Comparison of ENCODE assay signal across 23 cellular contexts in the genomic region with DNA sequence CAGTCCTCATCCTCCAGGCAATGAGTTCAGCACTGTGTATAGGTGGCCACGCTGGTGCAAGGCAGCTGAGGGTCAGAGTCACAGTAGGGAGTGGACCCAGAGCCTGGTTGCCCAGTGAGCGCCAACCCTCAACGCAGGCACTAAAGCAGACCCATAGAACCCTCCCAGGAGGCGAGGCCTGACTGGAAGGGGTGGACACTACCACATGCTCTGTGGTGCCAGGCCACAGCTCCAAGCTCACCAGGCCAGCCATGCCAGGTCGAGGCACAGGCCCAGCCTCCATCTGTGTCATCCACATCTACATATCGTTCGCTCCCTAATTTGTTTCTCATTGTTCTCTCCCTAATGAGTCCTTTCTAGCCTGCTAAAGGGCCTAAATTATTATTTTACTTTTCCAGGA.
DNase-seq lines count a peak whose midpoint lies in the region; ATAC-seq, FAIRE-seq and TF ChIP-seq lines count a peak whose summit lies in the region.
"Had no signal": no experiment of that assay in that cellular context is flagged by ENCODE, and none has a peak within 500 bp of the region (broad histone marks: within the 10 kb centered on the region; RNA-seq: fewer than 3 reads in every experiment).

No MANE protein-coding gene starts in this region.

- no peak overlapping the region for H3K4ac ChIP-seq in H1 (replicated peaks; ENCODE audit: insufficient read length, low read depth, low read length)

- no peaks in the 10 kb centered on the region for H4K20me1 ChIP-seq in H1 (replicated peaks in 1 of 2; ENCODE audit: control insufficient read depth in 1 of 2, insufficient read depth in 2 of 2, low read length in 2 of 2)
- H4K20me1 ChIP-seq: BLaER1 had no signal

- H3K56ac ChIP-seq in H1 (replicated peaks; ENCODE audit: insufficient read length, low read depth, low read length), result no peak overlapping the region

- no peaks in the 10 kb centered on the region for H3K79me2 ChIP-seq in H1 (ENCODE audit: control insufficient read depth in 1 of 2, insufficient read depth in 2 of 2, low read length in 2 of 2)

- H2BK5ac ChIP-seq in H1 (ENCODE audit: low read depth, low read length), result no peak overlapping the region

- DNase-seq in H1 (ENCODE audit: low read depth in 1 of 2, low spot score in 2 of 2) (no peak), posterior vena cava (ENCODE audit: low spot score) (peak; percentile 40), upper lobe of right lung (no peak), T-helper 17 cell (no peak), H7 (no peak)
- DNase-seq: 8988T; ACHN; BE2C; C1 segment of cervical spinal cord; Caco-2; Calu3; CD4-positive, CD25-positive, alpha-beta regulatory T cell; CD8-positive, alpha-beta T cell; DMS79 treated with DMSO at 0.1 percent for 48 hours; GF-D8 had no signal

- H3K36me3 Mint-ChIP-seq in T-helper 17 cell (ENCODE audit: low read depth), result no peaks in the 10 kb centered on the region
- H3K36me3 Mint-ChIP-seq: CD14-positive monocyte; CD4-positive, CD25-positive, alpha-beta regulatory T cell; CD8-positive, alpha-beta T cell had no signal

- H2BK15ac ChIP-seq in H1 (ENCODE audit: low read length), result no peak overlapping the region

- no peak overlapping the region for H2AK5ac ChIP-seq in H1 (ENCODE audit: low read depth, low read length)

- H3K4me2 ChIP-seq in H1 (ENCODE audit: insufficient read depth in 1 of 2, low read depth in 2 of 2, low read length in 2 of 2), result no peak overlapping the region
- H3K4me2 ChIP-seq: BLaER1 had no signal

- no peaks in the 10 kb centered on the region for H3K36me3 ChIP-seq in H1 (ENCODE audit: control insufficient read depth in 2 of 4, insufficient read depth in 4 of 4, low read length in 3 of 4)
- no peaks in the 10 kb centered on the region for H3K36me3 ChIP-seq in upper lobe of right lung
- H3K36me3 ChIP-seq in H7 (replicated peaks; ENCODE audit: control insufficient read depth, insufficient read depth, low read length), result no peaks in the 10 kb centered on the region
- H3K36me3 ChIP-seq: BE2C, BLaER1 had no signal

- no peak overlapping the region for H4K91ac ChIP-seq in H1 (replicated peaks; ENCODE audit: insufficient read length, low read length)

- H3K4me3 ChIP-seq in H1 (ENCODE audit: extremely low read depth in 1 of 4, insufficient read depth in 2 of 4, low read depth in 3 of 4, low read length in 4 of 4) (no peak overlapping the region), upper lobe of right lung (no peak overlapping the region), H7 (ENCODE audit: insufficient read depth, low read depth, low read length) (no peak overlapping the region)
- H3K4me3 ChIP-seq: BLaER1 had no signal

- 0 out of 2 replicates have a peak overlapping the region, but pooled peaks have one; percentile 18 for H2AFZ ChIP-seq in H1 (ENCODE audit: low read length)

- no peak for TF ChIP-seq POLR2A in H1 (IDR thresholded peaks at IDR 0.05; ENCODE audit: control extremely low read depth in 1 of 2, low read depth in 2 of 2, low read length in 2 of 2)

- no peak for TF ChIP-seq RAD21 in H1 (IDR thresholded peaks at IDR 0.05 in 1 of 2, conservative IDR thresholded peaks at IDR 0.05 in 1 of 2; ENCODE audit: low read depth in 2 of 2, low read length in 2 of 2)

- no peak overlapping the region for H3K14ac ChIP-seq in H1 (ENCODE audit: insufficient read length)

- ATAC-seq in upper lobe of right lung (peak; percentile 7), HG03460 (IDR thresholded peaks at IDR 0.05; ENCODE audit: unreplicated experiment) (no peak), T-helper 17 cell (no peak)
- ATAC-seq: CD8-positive, alpha-beta T cell had no signal

- no peak overlapping the region for H3K4me3 Mint-ChIP-seq in T-helper 17 cell
- H3K4me3 Mint-ChIP-seq: CD14-positive monocyte; CD4-positive, CD25-positive, alpha-beta regulatory T cell; CD8-positive, alpha-beta T cell had no signal

- H2BK120ac ChIP-seq in H1 (replicated peaks; ENCODE audit: low read depth, low read length), result no peak overlapping the region

- FAIRE-seq in H1 (lab: Jason Lieb, UNC), result no peak
- FAIRE-seq: A204.1, D721Med, G401.6, GM12891, GM19239 had no signal

- CTCF ChIA-PET in H1 (lab: Charles Lee; ENCODE audit: partially characterized antibody), result interaction anchor here (1.2 to 1.6 kb wide), 2 partner anchors 11 to 207 kb away, joined by 3 read pairs; no protein-coding TSS in a partner anchor

- peaks cover 66% of the 10 kb centered on the region for H3K27me3 Mint-ChIP-seq in T-helper 17 cell

- no peak overlapping the region for H3K23ac ChIP-seq in H1 (ENCODE audit: insufficient read length)

- intact Hi-C loops in posterior vena cava (cut with DNase I), result no loop called here
- intact Hi-C loops in upper lobe of right lung (cut with DNase I), result no loop called here

- no peaks in the 10 kb centered on the region for H3K9me3 ChIP-seq in H1 (ENCODE audit: insufficient read depth in 2 of 2, low read depth in 1 of 2, low read length in 1 of 2)
- H3K9me3 ChIP-seq in upper lobe of right lung, result no peaks in the 10 kb centered on the region
- no peaks in the 10 kb centered on the region for H3K9me3 ChIP-seq in T-helper 17 cell (ENCODE audit: control insufficient read depth, low read length, poor library complexity, severe bottlenecking)
- H3K9me3 ChIP-seq: BE2C, BLaER1, Caco-2 had no signal

- TF ChIP-seq EP300 in H1 (IDR thresholded peaks at IDR 0.05; ENCODE audit: borderline replicate concordance in 1 of 2, low read depth in 2 of 2, low read length in 2 of 2), result no peak

- no peaks in the 10 kb centered on the region for H3K79me1 ChIP-seq in H1 (ENCODE audit: low read depth, low read length)

- no peak overlapping the region for H3K9ac ChIP-seq in H1 (replicated peaks in 1 of 4; ENCODE audit: extremely low read depth in 1 of 4, low read depth in 3 of 4, low read length in 3 of 4)
- H3K9ac ChIP-seq: BLaER1 had no signal

- no peak overlapping the region for H3K18ac ChIP-seq in H1 (ENCODE audit: extremely low read depth, low read length)

- no peak overlapping the region for H2BK20ac ChIP-seq in H1 (ENCODE audit: low read length)

- H4K8ac ChIP-seq in H1 (ENCODE audit: extremely low read depth, insufficient read depth, low read length), result no peak overlapping the region

- H3K27ac ChIP-seq in H1 (ENCODE audit: low read depth, low read length), result no peak overlapping the region
- H3K27ac ChIP-seq in upper lobe of right lung, result no peak overlapping the region
- H3K27ac ChIP-seq: BLaER1 had no signal

- no peak for TF ChIP-seq CTCF in H1 (IDR thresholded peaks at IDR 0.05; ENCODE audit: control extremely low read depth in 1 of 3, insufficient read depth in 1 of 3, low read depth in 1 of 3, low read length in 3 of 3)
- no peak for TF ChIP-seq CTCF in upper lobe of right lung (IDR thresholded peaks at IDR 0.05)

- H3K4me1 ChIP-seq in H1 (replicated peaks in 1 of 4; ENCODE audit: control insufficient read depth in 3 of 4, insufficient read depth in 4 of 4, low read length in 3 of 4) (peaks cover 0 to 3% (median 0%) of the 10 kb centered on the region in 4 experiments; a peak in 1 of 7 replicates), upper lobe of right lung (peaks cover 10% of the 10 kb centered on the region)
- H3K4me1 ChIP-seq: BE2C had no signal

- WGBS in H1 (ENCODE audit: extremely low coverage in 1 of 2, insufficient coverage in 1 of 2, insufficient read length in 1 of 2, insufficient replicate concordance in 2 of 2, low coverage in 1 of 2, low lambda C conversion rate in 2 of 2, missing lambda C conversion rate in 1 of 2), 2 experiments, result 88% methylated on average over 7 of the region's 7 CpGs; no CpG with 5 or more reads in 1 of the 2 experiments

- POLR2A ChIA-PET in H1 (lab: Charles Lee; ENCODE audit: partially characterized antibody), result no interaction called here

- no peak overlapping the region for H3K27ac Mint-ChIP-seq in T-helper 17 cell
- H3K27ac Mint-ChIP-seq: CD14-positive monocyte; CD4-positive, CD25-positive, alpha-beta regulatory T cell; CD8-positive, alpha-beta T cell had no signal

- H2BK12ac ChIP-seq in H1 (ENCODE audit: low read depth, low read length), result no peak overlapping the region; the same call in 1 of the 2 replicates

- H3K4me1 Mint-ChIP-seq in T-helper 17 cell, result peaks cover 6% of the 10 kb centered on the region

- H3K27me3 ChIP-seq in H1 (replicated peaks in 1 of 4; ENCODE audit: control insufficient read depth in 3 of 4, extremely low read depth in 1 of 4, insufficient read depth in 3 of 4, low read length in 3 of 4) (no peaks in the 10 kb centered on the region), upper lobe of right lung (no peaks in the 10 kb centered on the region), H7 (ENCODE audit: control insufficient read depth, insufficient read depth, low read length) (no peaks in the 10 kb centered on the region)
- H3K27me3 ChIP-seq: BLaER1 had no signal

- 0 out of 2 replicates have a peak, but pooled peaks cover 2% of the 10 kb centered on the region for H3K23me2 ChIP-seq in H1 (ENCODE audit: low read depth, low read length)

- no peak overlapping the region for H4K5ac ChIP-seq in H1 (ENCODE audit: insufficient read length, low read depth, low read length)

TF ChIP-seq in H1, 55 proteins besides CTCF, POLR2A, EP300 and RAD21 (continues in another document):
- TF ChIP-seq CHD1 (IDR thresholded peaks at IDR 0.05; ENCODE audit: low read depth, low read length) (no peak), SIRT6 (IDR thresholded peaks at IDR 0.05; ENCODE audit: low read length) (no peak), CREB1 (IDR thresholded peaks at IDR 0.05) (no peak), EGR1 (IDR thresholded peaks at IDR 0.05; ENCODE audit: borderline replicate concordance, low read depth, low read length) (no peak), SUZ12 (IDR thresholded peaks at IDR 0.05; ENCODE audit: low read length) (no peak), POU5F1 (IDR thresholded peaks at IDR 0.05; ENCODE audit: low read depth, low read length) (no peak), BCL11A (IDR thresholded peaks at IDR 0.05; ENCODE audit: low read depth in 2 of 2, low read length in 2 of 2) (no peak), CBX8 (IDR thresholded peaks at IDR 0.05; ENCODE audit: borderline replicate concordance, low read depth, low read length) (no peak), POLR2AphosphoS5 (IDR thresholded peaks at IDR 0.05; ENCODE audit: low read depth, low read length) (no peak)
- TF ChIP-seq, protein P1, sequence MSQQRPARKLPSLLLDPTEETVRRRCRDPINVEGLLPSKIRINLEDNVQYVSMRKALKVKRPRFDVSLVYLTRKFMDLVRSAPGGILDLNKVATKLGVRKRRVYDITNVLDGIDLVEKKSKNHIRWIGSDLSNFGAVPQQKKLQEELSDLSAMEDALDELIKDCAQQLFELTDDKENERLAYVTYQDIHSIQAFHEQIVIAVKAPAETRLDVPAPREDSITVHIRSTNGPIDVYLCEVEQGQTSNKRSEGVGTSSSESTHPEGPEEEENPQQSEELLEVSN (IDR thresholded peaks at IDR 0.05), result no peak
- TF ChIP-seq, protein P2, sequence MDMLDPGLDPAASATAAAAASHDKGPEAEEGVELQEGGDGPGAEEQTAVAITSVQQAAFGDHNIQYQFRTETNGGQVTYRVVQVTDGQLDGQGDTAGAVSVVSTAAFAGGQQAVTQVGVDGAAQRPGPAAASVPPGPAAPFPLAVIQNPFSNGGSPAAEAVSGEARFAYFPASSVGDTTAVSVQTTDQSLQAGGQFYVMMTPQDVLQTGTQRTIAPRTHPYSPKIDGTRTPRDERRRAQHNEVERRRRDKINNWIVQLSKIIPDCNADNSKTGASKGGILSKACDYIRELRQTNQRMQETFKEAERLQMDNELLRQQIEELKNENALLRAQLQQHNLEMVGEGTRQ (IDR thresholded peaks at IDR 0.05; ENCODE audit: low read length), result no peak
